ENCODE assay signal across 26 cellular contexts in genomic region chr2:174563530-174564282, GRCh38. TPM values are rescaled to one million over a fixed set of nuclear protein-coding genes. Genes with fewer than 3 reads are reported as not detected.
DNase-seq lines count a peak whose midpoint lies in the region; ATAC-seq and TF ChIP-seq lines count a peak whose summit lies in the region.
"Had no signal": no experiment of that assay in that cellular context is flagged by ENCODE, and none has a peak within 500 bp of the region (broad histone marks: within the 10 kb centered on the region; RNA-seq: fewer than 3 reads in every experiment).

No MANE protein-coding gene starts in this region.

- H3K9me3 ChIP-seq in body of pancreas (no peaks in the 10 kb centered on the region), thyroid gland (no peaks in the 10 kb centered on the region), BE2C (no peaks in the 10 kb centered on the region)
- H3K9me3 ChIP-seq: Peyer's patch, testis had no signal

- TF ChIP-seq POLR2A in body of pancreas (IDR thresholded peaks at IDR 0.05) (no peak), thyroid gland (IDR thresholded peaks at IDR 0.05) (no peak)

- H3K27ac ChIP-seq in body of pancreas, result peak overlapping the region in 3 of 4 donors; percentile 13 to 46 (median 24)
- H3K27ac ChIP-seq in thyroid gland, result peak overlapping the region in 2 of 3 donors; percentile 8 to 71
- H3K27ac ChIP-seq: HL-60, neural progenitor cell, Peyer's patch, testis, VCaP had no signal

- H3K27me3 Mint-ChIP-seq in natural killer cell (ENCODE audit: low read depth in 2 of 2), result no peaks in the 10 kb centered on the region
- H3K27me3 Mint-ChIP-seq in natural killer cell treated with Interleukin-12 subunit alpha and Interleukin-12 subunit beta and Interleukin-15 and Interleukin-18, amount 100 ng/mL, for 72 hours, result no peaks in the 10 kb centered on the region
- H3K27me3 Mint-ChIP-seq: activated CD4-positive, alpha-beta T cell treated with anti-CD3 and anti-CD28 coated beads for 36 hours; effector memory CD8-positive, alpha-beta T cell had no signal

- peaks cover 27% of the 10 kb centered on the region for H3K36me3 Mint-ChIP-seq in natural killer cell
- peaks cover 24% of the 10 kb centered on the region for H3K36me3 Mint-ChIP-seq in natural killer cell treated with Interleukin-12 subunit alpha and Interleukin-12 subunit beta and Interleukin-15 and Interleukin-18, amount 100 ng/mL, for 72 hours

- intact Hi-C loops in natural killer cell (cut with micrococcal nuclease) (no loop called here), body of pancreas (cut with DNase I) (no loop called here), thyroid gland (cut with DNase I) (no loop called here)

- H3K4me3 ChIP-seq in body of pancreas (no peak overlapping the region), thyroid gland (replicated peaks in 1 of 3) (no peak overlapping the region), BE2C (ENCODE audit: low read depth, low read length) (no peak overlapping the region)
- H3K4me3 ChIP-seq: neural progenitor cell, Peyer's patch, testis had no signal

- TF ChIP-seq CTCF in natural killer cell (IDR thresholded peaks at IDR 0.05), result no peak
- TF ChIP-seq CTCF in body of pancreas (IDR thresholded peaks at IDR 0.05), result no peak
- TF ChIP-seq CTCF in thyroid gland (IDR thresholded peaks at IDR 0.05), result no peak
- no peak for TF ChIP-seq CTCF in BE2C (IDR thresholded peaks at IDR 0.05; ENCODE audit: low read depth, low read length)

- peak overlapping the region; percentile 69 to 72 for H3K27ac Mint-ChIP-seq in natural killer cell
- H3K27ac Mint-ChIP-seq in natural killer cell treated with Interleukin-12 subunit alpha and Interleukin-12 subunit beta and Interleukin-15 and Interleukin-18, amount 100 ng/mL, for 72 hours, result no peak overlapping the region
- H3K27ac Mint-ChIP-seq: activated CD4-positive, alpha-beta T cell treated with anti-CD3 and anti-CD28 coated beads for 36 hours; neural progenitor cell had no signal

- H3K4me1 ChIP-seq in body of pancreas (peaks cover 32% of the 10 kb centered on the region), thyroid gland (peaks cover 9 to 15% of the 10 kb centered on the region in 2 donors), BE2C (no peaks in the 10 kb centered on the region)

- H3K4me3 Mint-ChIP-seq in natural killer cell, result no peak overlapping the region
- no peak overlapping the region for H3K4me3 Mint-ChIP-seq in natural killer cell treated with Interleukin-12 subunit alpha and Interleukin-12 subunit beta and Interleukin-15 and Interleukin-18, amount 100 ng/mL, for 72 hours
- H3K4me3 Mint-ChIP-seq: activated CD4-positive, alpha-beta T cell treated with anti-CD3 and anti-CD28 coated beads for 36 hours; effector memory CD8-positive, alpha-beta T cell; neural progenitor cell had no signal

- no peaks in the 10 kb centered on the region for H3K36me3 ChIP-seq in body of pancreas (replicated peaks in 1 of 2; ENCODE audit: insufficient read depth in 1 of 2, low read depth in 2 of 2)
- peaks cover 0 to 6% of the 10 kb centered on the region in 2 donors for H3K36me3 ChIP-seq in thyroid gland
- H3K36me3 ChIP-seq in BE2C, result no peaks in the 10 kb centered on the region
- H3K36me3 ChIP-seq: neural progenitor cell had no signal

- ATAC-seq in natural killer cell (peak in 1 of 3 donors; percentile 28), body of pancreas (peak; percentile 55)
- no peak for ATAC-seq in natural killer cell treated with Interleukin-12 subunit alpha and Interleukin-12 subunit beta and Interleukin-15 and Interleukin-18, amount 100 ng/mL, for 72 hours
- ATAC-seq: activated CD4-positive, alpha-beta T cell treated with anti-CD3 and anti-CD28 coated beads for 36 hours; effector memory CD8-positive, alpha-beta T cell had no signal

- no peaks in the 10 kb centered on the region for H3K9me3 Mint-ChIP-seq in natural killer cell
- H3K9me3 Mint-ChIP-seq in natural killer cell treated with Interleukin-12 subunit alpha and Interleukin-12 subunit beta and Interleukin-15 and Interleukin-18, amount 100 ng/mL, for 72 hours, result no peaks in the 10 kb centered on the region
- H3K9me3 Mint-ChIP-seq: effector memory CD8-positive, alpha-beta T cell; neural progenitor cell had no signal

- 39 to 52% methylated on average over 4 to 5 of the region's 5 CpGs for WGBS in body of pancreas, 2 donors
- 68 to 74% methylated on average over 5 of the region's 5 CpGs for WGBS in thyroid gland, 2 donors

- peaks cover 17 to 23% of the 10 kb centered on the region in 2 donors for H3K4me1 Mint-ChIP-seq in natural killer cell
- H3K4me1 Mint-ChIP-seq in natural killer cell treated with Interleukin-12 subunit alpha and Interleukin-12 subunit beta and Interleukin-15 and Interleukin-18, amount 100 ng/mL, for 72 hours (ENCODE audit: low read depth in 2 of 2), result peaks cover 18 to 24% of the 10 kb centered on the region in 2 donors

- DNase-seq in NCI-H2171 treated with DMSO at 0.1 percent for 48 hours (lab: John Stamatoyannopoulos, UW) (peak; percentile 42), NCI-H2171 (lab: John Stamatoyannopoulos, UW) (no peak), natural killer cell (no peak), body of pancreas (peak; percentile 45 to 78 (median 72)), thyroid gland (peak; percentile 21 to 34), 8988T (no peak), BE2C (no peak)
- no peak for DNase-seq in natural killer cell treated with Interleukin-12 subunit alpha and Interleukin-12 subunit beta and Interleukin-15 and Interleukin-18, amount 100 ng/mL, for 72 hours (ENCODE audit: low spot score)
- DNase-seq: activated CD4-positive, alpha-beta T cell treated with anti-CD3 and anti-CD28 coated beads for 36 hours; central memory CD4-positive, alpha-beta T cell; cortex of kidney; DMS 273 treated with DMSO at 0.1 percent for 48 hours; effector memory CD8-positive, alpha-beta T cell; glutamatergic neuron; H7; NCI-H2081; NCI-H748 treated with DMSO at 0.1 percent for 48 hours; Peyer's patch; SHP77 treated with DMSO at 0.1 percent for 48 hours; small intestine; stimulated activated naive CD4-positive, alpha-beta T cell treated with Interleukin-2 at 50 U/mL for 16 hours; T1000; testis had no signal

- H3K27me3 ChIP-seq in body of pancreas (no peaks in the 10 kb centered on the region), thyroid gland (no peaks in the 10 kb centered on the region), BE2C (no peaks in the 10 kb centered on the region)
- H3K27me3 ChIP-seq: neural progenitor cell, Peyer's patch, testis had no signal

RNA-seq across cellular contexts. Expression of gene WIPF1, which starts 33.9 kb away (rescaled TPM):
- total RNA-seq in natural killer cell (100 to 1,000 TPM; 508 to 640 (median 555) TPM), body of pancreas (10 to 100 TPM in 1 of 2 donors, 1 to 10 TPM in 1; 8.0 to 15.5 TPM), thyroid gland (10 to 100 TPM; 15.2 to 32.7 (median 21.3) TPM)
- total RNA-seq in natural killer cell treated with Interleukin-12 subunit alpha and Interleukin-12 subunit beta and Interleukin-15 and Interleukin-18, amount 100 ng/mL, for 72 hours, result 100 to 1,000 TPM; 284 to 319 TPM
- polyA plus RNA-seq in BE2C (2012; ENCODE audit: insufficient read depth, insufficient read length, low read depth), result 7.4 TPM

Comparison
In these comparisons a context has a peak if more than half of its experiments do, and no peak if none do; other contexts are left out.
1. DNase-seq: peak in NCI-H2171 treated with DMSO at 0.1 percent for 48 hours (single experiment), body of pancreas (4 of 4) and thyroid gland (2 of 2); none in NCI-H2171 (single experiment), natural killer cell (single experiment), natural killer cell treated with Interleukin-12 subunit alpha and Interleukin-12 subunit beta and Interleukin-15 and Interleukin-18, amount 100 ng/mL, for 72 hours (single experiment), 8988T (single experiment) and BE2C (single experiment).
2. H3K27ac Mint-ChIP-seq: peak in natural killer cell (2 of 2); none in natural killer cell treated with Interleukin-12 subunit alpha and Interleukin-12 subunit beta and Interleukin-15 and Interleukin-18, amount 100 ng/mL, for 72 hours (0 of 2).
3. RNA of gene WIPF1, which starts 33.9 kb away (total RNA-seq): 508 to 640 TPM in natural killer cell and 284 to 319 TPM in natural killer cell treated with Interleukin-12 subunit alpha and Interleukin-12 subunit beta and Interleukin-15 and Interleukin-18, amount 100 ng/mL, for 72 hours; 15.2 to 32.7 TPM in thyroid gland and 8.0 to 15.5 TPM in body of pancreas; every median in the first group is over 4 times any median in the second.